22 cellular contexts compared by ENCODE assay signal in the genomic region with DNA sequence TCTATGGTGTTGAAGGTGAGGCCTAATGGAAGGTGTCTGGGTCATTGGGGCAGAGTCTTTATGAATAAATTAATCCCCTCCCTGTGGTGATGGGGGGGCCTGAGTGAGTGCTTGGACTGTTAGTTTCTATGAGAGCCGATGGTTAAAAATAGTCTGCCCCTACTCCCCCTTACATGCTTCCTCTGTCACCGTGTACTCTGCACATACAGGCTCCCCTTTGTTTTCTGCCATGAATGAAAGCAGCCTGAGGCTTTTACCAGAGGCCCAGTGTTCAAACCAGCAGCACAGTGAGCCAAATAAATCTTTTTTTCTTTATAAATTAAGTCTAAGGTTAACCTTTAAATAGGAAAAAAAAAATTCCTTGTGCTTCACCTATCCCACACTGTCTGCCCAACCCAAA.
"Had no signal": no experiment of that assay in that cellular context is flagged by ENCODE, and none has a peak within 500 bp of the region (broad histone marks: within the 10 kb centered on the region; RNA-seq: fewer than 3 reads in every experiment).

No MANE protein-coding gene starts in this region.

- H3K9me3 Mint-ChIP-seq: memory B cell had no signal

- DNase-seq: activated CD4-positive, alpha-beta T cell treated with anti-CD3 and anti-CD28 coated beads for 48 hours; activated CD4-positive, alpha-beta T cell treated with anti-CD3 and anti-CD28 coated beads, Interleukin-2, amount 50 U/mL, for 48 hours; activated CD8-positive, alpha-beta memory T cell treated with anti-CD3 and anti-CD28 coated beads for 24 hours; activated effector memory CD4-positive, alpha-beta T cell treated with Interleukin-2 at 50 U/mL for 16 hours; activated naive CD4-positive, alpha-beta T cell treated with Interleukin-2 at 50 U/mL for 16 hours; anterior cingulate cortex; effector CD8-positive, alpha-beta T cell; head of caudate nucleus; hippocampal formation; kidney; midbrain; naive thymus-derived CD4-positive, alpha-beta T cell; nucleus accumbens; psoas muscle; stimulated activated CD4-positive, alpha-beta T cell treated with anti-CD3 and anti-CD28 coated beads, Interleukin-15, amount 100 ng/mL, for 24 hours; stimulated activated naive CD4-positive, alpha-beta T cell treated with Interleukin-2 at 50 U/mL for 16 hours; testis; transverse colon had no signal

- H3K36me3 Mint-ChIP-seq: memory B cell; naive thymus-derived CD4-positive, alpha-beta T cell had no signal

- H3K27ac Mint-ChIP-seq: activated naive CD8-positive, alpha-beta T cell; memory B cell; naive thymus-derived CD4-positive, alpha-beta T cell had no signal

- H3K27me3 Mint-ChIP-seq: activated naive CD8-positive, alpha-beta T cell; memory B cell; naive thymus-derived CD4-positive, alpha-beta T cell had no signal

- H3K4me1 Mint-ChIP-seq: memory B cell; naive thymus-derived CD4-positive, alpha-beta T cell had no signal

- ATAC-seq: activated CD4-positive, CD25-positive, alpha-beta regulatory T cell treated with anti-CD3 and anti-CD28 coated beads, Interleukin-2, amount 50 U/mL, for 24 hours; gastroesophageal sphincter; naive thymus-derived CD4-positive, alpha-beta T cell; psoas muscle had no signal

- H3K4me3 Mint-ChIP-seq: activated naive CD8-positive, alpha-beta T cell; memory B cell; naive thymus-derived CD4-positive, alpha-beta T cell had no signal
